1 cellular context compared by ENCODE assay signal in the genomic region with DNA sequence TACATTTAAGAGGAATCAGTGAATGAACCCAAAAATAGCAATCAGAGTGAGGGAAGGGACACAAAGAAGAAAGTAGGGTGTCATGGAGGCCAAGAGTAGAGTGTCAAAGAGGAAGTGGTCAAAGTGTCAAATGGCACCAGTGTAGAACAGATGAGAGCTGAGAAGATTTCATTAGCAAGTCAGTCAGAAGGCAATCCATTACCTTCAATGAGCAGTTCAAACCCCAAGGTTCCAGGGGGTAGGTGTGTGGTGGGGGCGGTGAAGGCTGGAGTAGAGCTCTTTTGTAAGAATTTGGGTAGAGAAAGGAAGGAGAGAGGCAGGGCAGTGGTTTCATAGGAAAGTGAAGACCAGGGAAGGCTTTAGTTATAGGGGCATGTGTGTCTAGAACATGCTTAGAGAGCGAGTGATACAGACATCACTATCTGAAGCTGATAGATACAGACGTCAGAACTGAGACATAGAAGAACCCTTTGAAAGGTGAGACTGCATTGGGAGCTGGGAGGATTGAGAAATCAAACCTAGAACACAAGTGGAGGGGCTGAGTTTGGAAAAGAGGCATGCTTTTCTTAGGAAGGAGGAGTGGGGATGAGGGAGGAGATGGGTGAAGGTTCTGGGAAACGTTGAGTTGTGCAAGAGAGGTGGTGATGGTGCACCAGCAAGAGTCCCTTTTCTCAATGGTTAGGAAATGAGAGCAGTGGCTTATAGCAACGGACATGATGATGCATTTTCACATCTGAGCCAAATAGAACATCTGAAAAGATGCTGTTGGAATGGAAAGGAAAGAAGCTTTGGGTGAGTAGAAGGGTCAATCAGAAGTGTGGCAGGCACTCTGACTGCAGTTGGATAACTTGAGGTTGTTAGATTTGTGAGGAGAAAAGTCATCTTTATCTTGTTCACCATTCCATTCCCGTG.
TF ChIP-seq lines count a peak whose summit lies in the region.

No MANE protein-coding gene starts in this region.

TF ChIP-seq in IMR-90, 13 proteins besides CTCF, POLR2A, EP300 and RAD21:
- peak; percentile 76 for TF ChIP-seq CEBPB (IDR thresholded peaks at IDR 0.05; ENCODE audit: low read depth, low read length)
- TF ChIP-seq BHLHE40 (IDR thresholded peaks at IDR 0.05; ENCODE audit: low read depth, low read length), result no peak
